ENCODE assay signal across 1 cellular context in the genomic region with DNA sequence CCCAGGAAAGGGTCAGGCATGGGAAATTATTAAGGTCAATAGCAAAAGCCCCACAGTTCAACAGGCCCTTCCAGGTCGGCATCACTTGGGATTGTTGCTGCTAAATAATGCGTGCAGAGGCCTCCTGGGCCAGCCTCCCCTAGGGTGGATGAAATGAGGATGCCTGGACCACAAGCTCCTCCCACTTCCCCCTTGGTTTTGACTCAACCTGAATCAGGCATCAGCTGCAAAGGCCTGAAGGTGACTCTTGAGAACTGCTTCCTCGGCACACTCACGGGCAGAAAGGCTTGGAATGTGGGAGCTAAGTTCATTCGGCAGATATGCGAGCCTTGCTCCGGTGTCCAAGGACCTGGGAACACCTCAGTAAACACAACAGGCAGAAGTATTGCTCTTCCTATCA.
TF ChIP-seq lines count a peak whose summit lies in the region.

No MANE protein-coding gene starts in this region.

TF ChIP-seq in GM12878, 131 proteins besides CTCF, POLR2A, EP300 and RAD21 (continued from another document):
- TF ChIP-seq, protein P1, sequence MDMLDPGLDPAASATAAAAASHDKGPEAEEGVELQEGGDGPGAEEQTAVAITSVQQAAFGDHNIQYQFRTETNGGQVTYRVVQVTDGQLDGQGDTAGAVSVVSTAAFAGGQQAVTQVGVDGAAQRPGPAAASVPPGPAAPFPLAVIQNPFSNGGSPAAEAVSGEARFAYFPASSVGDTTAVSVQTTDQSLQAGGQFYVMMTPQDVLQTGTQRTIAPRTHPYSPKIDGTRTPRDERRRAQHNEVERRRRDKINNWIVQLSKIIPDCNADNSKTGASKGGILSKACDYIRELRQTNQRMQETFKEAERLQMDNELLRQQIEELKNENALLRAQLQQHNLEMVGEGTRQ (IDR thresholded peaks at IDR 0.05; ENCODE audit: borderline replicate concordance, low read depth, low read length) = no peak
- TF ChIP-seq, protein P2, sequence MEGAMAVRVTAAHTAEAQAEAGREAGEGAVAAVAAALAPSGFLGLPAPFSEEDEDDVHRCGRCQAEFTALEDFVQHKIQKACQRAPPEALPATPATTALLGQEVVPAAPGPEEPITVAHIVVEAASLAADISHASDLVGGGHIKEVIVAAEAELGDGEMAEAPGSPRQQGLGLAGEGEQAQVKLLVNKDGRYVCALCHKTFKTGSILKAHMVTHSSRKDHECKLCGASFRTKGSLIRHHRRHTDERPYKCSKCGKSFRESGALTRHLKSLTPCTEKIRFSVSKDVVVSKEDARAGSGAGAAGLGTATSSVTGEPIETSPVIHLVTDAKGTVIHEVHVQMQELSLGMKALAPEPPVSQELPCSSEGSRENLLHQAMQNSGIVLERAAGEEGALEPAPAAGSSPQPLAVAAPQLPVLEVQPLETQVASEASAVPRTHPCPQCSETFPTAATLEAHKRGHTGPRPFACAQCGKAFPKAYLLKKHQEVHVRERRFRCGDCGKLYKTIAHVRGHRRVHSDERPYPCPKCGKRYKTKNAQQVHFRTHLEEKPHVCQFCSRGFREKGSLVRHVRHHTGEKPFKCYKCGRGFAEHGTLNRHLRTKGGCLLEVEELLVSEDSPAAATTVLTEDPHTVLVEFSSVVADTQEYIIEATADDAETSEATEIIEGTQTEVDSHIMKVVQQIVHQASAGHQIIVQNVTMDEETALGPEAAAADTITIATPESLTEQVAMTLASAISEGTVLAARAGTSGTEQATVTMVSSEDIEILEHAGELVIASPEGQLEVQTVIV (IDR thresholded peaks at IDR 0.05; ENCODE audit: borderline replicate concordance, partially characterized antibody) = no peak
- TF ChIP-seq SREBF1 (IDR thresholded peaks at IDR 0.05; ENCODE audit: low read length) (no peak), NRF1 (conservative IDR thresholded peaks at IDR 0.05; ENCODE audit: low read depth, low read length) (no peak), SMAD5 (IDR thresholded peaks at IDR 0.05; ENCODE audit: low read depth) (no peak), MEF2A (IDR thresholded peaks at IDR 0.05; ENCODE audit: insufficient read depth, low read depth, low read length) (peak; percentile 52; the same call in 1 of the 2 replicates), POLR2AphosphoS2 (IDR thresholded peaks at IDR 0.05; ENCODE audit: low read depth, low read length) (no peak), KLF5 (IDR thresholded peaks at IDR 0.05; ENCODE audit: partially characterized antibody) (no peak)
- TF ChIP-seq, protein P3, sequence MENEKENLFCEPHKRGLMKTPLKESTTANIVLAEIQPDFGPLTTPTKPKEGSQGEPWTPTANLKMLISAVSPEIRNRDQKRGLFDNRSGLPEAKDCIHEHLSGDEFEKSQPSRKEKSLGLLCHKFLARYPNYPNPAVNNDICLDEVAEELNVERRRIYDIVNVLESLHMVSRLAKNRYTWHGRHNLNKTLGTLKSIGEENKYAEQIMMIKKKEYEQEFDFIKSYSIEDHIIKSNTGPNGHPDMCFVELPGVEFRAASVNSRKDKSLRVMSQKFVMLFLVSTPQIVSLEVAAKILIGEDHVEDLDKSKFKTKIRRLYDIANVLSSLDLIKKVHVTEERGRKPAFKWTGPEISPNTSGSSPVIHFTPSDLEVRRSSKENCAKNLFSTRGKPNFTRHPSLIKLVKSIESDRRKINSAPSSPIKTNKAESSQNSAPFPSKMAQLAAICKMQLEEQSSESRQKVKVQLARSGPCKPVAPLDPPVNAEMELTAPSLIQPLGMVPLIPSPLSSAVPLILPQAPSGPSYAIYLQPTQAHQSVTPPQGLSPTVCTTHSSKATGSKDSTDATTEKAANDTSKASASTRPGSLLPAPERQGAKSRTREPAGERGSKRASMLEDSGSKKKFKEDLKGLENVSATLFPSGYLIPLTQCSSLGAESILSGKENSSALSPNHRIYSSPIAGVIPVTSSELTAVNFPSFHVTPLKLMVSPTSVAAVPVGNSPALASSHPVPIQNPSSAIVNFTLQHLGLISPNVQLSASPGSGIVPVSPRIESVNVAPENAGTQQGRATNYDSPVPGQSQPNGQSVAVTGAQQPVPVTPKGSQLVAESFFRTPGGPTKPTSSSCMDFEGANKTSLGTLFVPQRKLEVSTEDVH (IDR thresholded peaks at IDR 0.05; ENCODE audit: low read depth, partially characterized antibody) = no peak
- TF ChIP-seq, protein P4, sequence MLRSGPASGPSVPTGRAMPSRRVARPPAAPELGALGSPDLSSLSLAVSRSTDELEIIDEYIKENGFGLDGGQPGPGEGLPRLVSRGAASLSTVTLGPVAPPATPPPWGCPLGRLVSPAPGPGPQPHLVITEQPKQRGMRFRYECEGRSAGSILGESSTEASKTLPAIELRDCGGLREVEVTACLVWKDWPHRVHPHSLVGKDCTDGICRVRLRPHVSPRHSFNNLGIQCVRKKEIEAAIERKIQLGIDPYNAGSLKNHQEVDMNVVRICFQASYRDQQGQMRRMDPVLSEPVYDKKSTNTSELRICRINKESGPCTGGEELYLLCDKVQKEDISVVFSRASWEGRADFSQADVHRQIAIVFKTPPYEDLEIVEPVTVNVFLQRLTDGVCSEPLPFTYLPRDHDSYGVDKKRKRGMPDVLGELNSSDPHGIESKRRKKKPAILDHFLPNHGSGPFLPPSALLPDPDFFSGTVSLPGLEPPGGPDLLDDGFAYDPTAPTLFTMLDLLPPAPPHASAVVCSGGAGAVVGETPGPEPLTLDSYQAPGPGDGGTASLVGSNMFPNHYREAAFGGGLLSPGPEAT (IDR thresholded peaks at IDR 0.05; ENCODE audit: low read depth) = no peak
